Comparison of ENCODE assay signal across 11 cellular contexts in genomic region chr5:83340511-83340918, GRCh38.
DNase-seq lines count a peak whose midpoint lies in the region; ATAC-seq and TF ChIP-seq lines count a peak whose summit lies in the region.
"Had no signal": no experiment of that assay in that cellular context is flagged by ENCODE, and none has a peak within 500 bp of the region (broad histone marks: within the 10 kb centered on the region; RNA-seq: fewer than 3 reads in every experiment).

No MANE protein-coding gene starts in this region.

- H4K20me1 ChIP-seq in GM23338 (replicated peaks; ENCODE audit: insufficient read depth), result no peaks in the 10 kb centered on the region
- no peaks in the 10 kb centered on the region for H4K20me1 ChIP-seq in hepatocyte (ENCODE audit: insufficient read depth, poor library complexity, severe bottlenecking)

- H3K4me3 Mint-ChIP-seq in GM23338 (no peak overlapping the region), T-helper 17 cell (peak overlapping the region; percentile 69)

- no peak for ATAC-seq in GM23338
- ATAC-seq in T-helper 17 cell, result peak; percentile 94
- no peak for ATAC-seq in left lobe of liver
- no peak for ATAC-seq in HG03159 (IDR thresholded peaks at IDR 0.05; ENCODE audit: unreplicated experiment)

- H3K9me3 ChIP-seq in T-helper 17 cell (ENCODE audit: control insufficient read depth, low read length, poor library complexity, severe bottlenecking), result no peaks in the 10 kb centered on the region
- H3K9me3 ChIP-seq in hepatocyte (ENCODE audit: low read depth), result no peaks in the 10 kb centered on the region

- H3K79me2 ChIP-seq in GM23338 (replicated peaks; ENCODE audit: insufficient read depth), result no peaks in the 10 kb centered on the region
- H3K79me2 ChIP-seq in hepatocyte, result no peaks in the 10 kb centered on the region

- 80% methylated on average over 2 of the region's 2 CpGs for WGBS in hepatocyte (ENCODE audit: low lambda C conversion rate, missing lambda C conversion rate)

- H3F3A ChIP-seq in GM23338 (replicated peaks; ENCODE audit: low read depth), result no peaks in the 10 kb centered on the region

- H3K36me3 Mint-ChIP-seq in GM23338 (ENCODE audit: low read depth) (no peaks in the 10 kb centered on the region; the same call in 2 of the 3 replicates), T-helper 17 cell (ENCODE audit: low read depth) (no peaks in the 10 kb centered on the region)

- no peaks in the 10 kb centered on the region for H3K9me3 Mint-ChIP-seq in GM23338

- peaks cover 15% of the 10 kb centered on the region for H3K4me1 ChIP-seq in GM23338 (ENCODE audit: insufficient read depth)
- no peaks in the 10 kb centered on the region for H3K4me1 ChIP-seq in hepatocyte (ENCODE audit: insufficient read depth)

- H3K4me2 ChIP-seq in GM23338 (no peak overlapping the region), hepatocyte (no peak overlapping the region)

- H3K27me3 Mint-ChIP-seq in GM23338 (ENCODE audit: insufficient read depth, low read depth, poor library complexity) (no peaks in the 10 kb centered on the region), T-helper 17 cell (no peaks in the 10 kb centered on the region)

- H3K27ac ChIP-seq in GM23338 (ENCODE audit: low read depth) (no peak overlapping the region), hepatocyte (no peak overlapping the region)

- H3K36me3 ChIP-seq in GM23338 (ENCODE audit: insufficient read depth) (no peaks in the 10 kb centered on the region), hepatocyte (replicated peaks; ENCODE audit: insufficient read depth, low read depth) (no peaks in the 10 kb centered on the region), H7 (replicated peaks; ENCODE audit: control insufficient read depth, insufficient read depth, low read length) (no peaks in the 10 kb centered on the region)

- H3K27me3 ChIP-seq in GM23338 (ENCODE audit: insufficient read depth) (no peaks in the 10 kb centered on the region), hepatocyte (no peaks in the 10 kb centered on the region), H7 (ENCODE audit: control insufficient read depth, insufficient read depth, low read length) (no peaks in the 10 kb centered on the region)

- H3K9me2 ChIP-seq in GM23338 (ENCODE audit: insufficient read depth) (peaks cover 5% of the 10 kb centered on the region; the same call in 1 of the 2 replicates), hepatocyte (replicated peaks; ENCODE audit: insufficient read depth) (no peaks in the 10 kb centered on the region)

- TF ChIP-seq CTCF in GM23338 (conservative IDR thresholded peaks at IDR 0.05; ENCODE audit: low read depth in 2 of 2), result no peak
- TF ChIP-seq CTCF in hepatocyte (IDR thresholded peaks at IDR 0.05; ENCODE audit: poor library complexity), result no peak

- H2AFZ ChIP-seq in GM23338 (no peak overlapping the region), hepatocyte (no peak overlapping the region)

- no peak overlapping the region for H3K4me3 ChIP-seq in GM23338
- no peak overlapping the region for H3K4me3 ChIP-seq in hepatocyte
- no peak overlapping the region for H3K4me3 ChIP-seq in H7 (ENCODE audit: insufficient read depth, low read depth, low read length)

- DNase-seq in GM03348 (ENCODE audit: low spot score), result peak; percentile 3
- DNase-seq in GM23338 (ENCODE audit: low spot score), result no peak
- no peak for DNase-seq in T-helper 17 cell
- peak; percentile 10 for DNase-seq in left kidney (ENCODE audit: low read depth, low spot score)
- no peak for DNase-seq in left lobe of liver (ENCODE audit: low spot score)
- no peak for DNase-seq in hepatocyte (ENCODE audit: low spot score)
- DNase-seq in H7, result no peak
- DNase-seq: DMS53, NCI-H1092, right cardiac atrium had no signal

- H3K27ac Mint-ChIP-seq in GM23338, result peak overlapping the region; percentile 59
- peak overlapping the region; percentile 69 for H3K27ac Mint-ChIP-seq in T-helper 17 cell

- peaks cover 22% of the 10 kb centered on the region for H3K4me1 Mint-ChIP-seq in GM23338
- peaks cover 16% of the 10 kb centered on the region for H3K4me1 Mint-ChIP-seq in T-helper 17 cell

TF ChIP-seq in GM23338, 12 proteins besides CTCF, POLR2A, EP300 and RAD21:
- TF ChIP-seq EZH2phosphoT487 (IDR thresholded peaks at IDR 0.05; ENCODE audit: unreplicated experiment) (no peak), STAT1 (IDR thresholded peaks at IDR 0.05; ENCODE audit: unreplicated experiment) (no peak), NANOG (IDR thresholded peaks at IDR 0.05; ENCODE audit: borderline replicate concordance) (no peak), ZNF331 (CRISPR knock-in tag; IDR thresholded peaks at IDR 0.05; ENCODE audit: low read depth) (no peak), JUNB (IDR thresholded peaks at IDR 0.05; ENCODE audit: unreplicated experiment) (no peak), ZNF462 (CRISPR knock-in tag; IDR thresholded peaks at IDR 0.05) (no peak), CREB1 (CRISPR knock-in tag; IDR thresholded peaks at IDR 0.05; ENCODE audit: low read depth) (no peak), EZH2 (IDR thresholded peaks at IDR 0.05; ENCODE audit: low read depth, unreplicated experiment) (no peak), POLR2AphosphoS5 (IDR thresholded peaks at IDR 0.05; ENCODE audit: low read depth) (no peak)
- TF ChIP-seq, protein P1, sequence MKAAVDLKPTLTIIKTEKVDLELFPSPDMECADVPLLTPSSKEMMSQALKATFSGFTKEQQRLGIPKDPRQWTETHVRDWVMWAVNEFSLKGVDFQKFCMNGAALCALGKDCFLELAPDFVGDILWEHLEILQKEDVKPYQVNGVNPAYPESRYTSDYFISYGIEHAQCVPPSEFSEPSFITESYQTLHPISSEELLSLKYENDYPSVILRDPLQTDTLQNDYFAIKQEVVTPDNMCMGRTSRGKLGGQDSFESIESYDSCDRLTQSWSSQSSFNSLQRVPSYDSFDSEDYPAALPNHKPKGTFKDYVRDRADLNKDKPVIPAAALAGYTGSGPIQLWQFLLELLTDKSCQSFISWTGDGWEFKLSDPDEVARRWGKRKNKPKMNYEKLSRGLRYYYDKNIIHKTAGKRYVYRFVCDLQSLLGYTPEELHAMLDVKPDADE (IDR thresholded peaks at IDR 0.05), result no peak

Comparison
In these comparisons a context has a peak if more than half of its experiments do, and no peak if none do; other contexts are left out.
1. DNase-seq: peak in GM03348 (single experiment) and left kidney (single experiment); none in GM23338 (single experiment), T-helper 17 cell (0 of 3), left lobe of liver (single experiment), hepatocyte (single experiment) and H7 (single experiment).